9 cellular contexts compared by ENCODE assay signal in genomic region chr12:74890237-74890599, GRCh38.
DNase-seq lines count a peak whose midpoint lies in the region; ATAC-seq lines count a peak whose summit lies in the region.
"Had no signal": no experiment of that assay in that cellular context is flagged by ENCODE, and none has a peak within 500 bp of the region (broad histone marks: within the 10 kb centered on the region; RNA-seq: fewer than 3 reads in every experiment).

No MANE protein-coding gene starts in this region.

- H3K9me3 Mint-ChIP-seq in activated CD4-positive, alpha-beta memory T cell treated with anti-CD3 and anti-CD28 coated beads, Interleukin-2, amount 10 ng/mL, durations not matched to agents 7 days and 5 days: peaks cover 5% of the 10 kb centered on the region

- H3K4me3 Mint-ChIP-seq in activated CD4-positive, alpha-beta memory T cell treated with anti-CD3 and anti-CD28 coated beads, Interleukin-2, amount 10 ng/mL, durations not matched to agents 7 days and 5 days: no peak overlapping the region
- H3K4me3 Mint-ChIP-seq: natural killer cell treated with Interleukin-12 subunit alpha and Interleukin-12 subunit beta and Interleukin-15 and Interleukin-18, amount 100 ng/mL, for 72 hours had no signal

- H3K27me3 Mint-ChIP-seq in activated CD4-positive, alpha-beta memory T cell treated with anti-CD3 and anti-CD28 coated beads, Interleukin-2, amount 10 ng/mL, durations not matched to agents 7 days and 5 days: no peaks in the 10 kb centered on the region
- H3K27me3 Mint-ChIP-seq: natural killer cell treated with Interleukin-12 subunit alpha and Interleukin-12 subunit beta and Interleukin-15 and Interleukin-18, amount 100 ng/mL, for 72 hours had no signal

- no peaks in the 10 kb centered on the region for H3K36me3 Mint-ChIP-seq in activated CD4-positive, alpha-beta memory T cell treated with anti-CD3 and anti-CD28 coated beads, Interleukin-2, amount 10 ng/mL, durations not matched to agents 7 days and 5 days (ENCODE audit: low read depth)
- H3K36me3 Mint-ChIP-seq: natural killer cell treated with Interleukin-12 subunit alpha and Interleukin-12 subunit beta and Interleukin-15 and Interleukin-18, amount 100 ng/mL, for 72 hours had no signal

- DNase-seq in ELR (ENCODE audit: low read depth) (peak; percentile 98), kidney tubule cell (ENCODE audit: low spot score) (peak; percentile 90), midbrain (lab: John Stamatoyannopoulos, UW) (no peak), NCI-H526 treated with DMSO at 0.1 percent for 48 hours (lab: John Stamatoyannopoulos, UW) (no peak), sciatic nerve (ENCODE audit: low spot score) (no peak)
- DNase-seq in activated CD4-positive, alpha-beta memory T cell treated with anti-CD3 and anti-CD28 coated beads, Interleukin-2, amount 10 ng/mL, durations not matched to agents 7 days and 5 days: peak; percentile 21

- peak overlapping the region; percentile 68 for H3K27ac Mint-ChIP-seq in activated CD4-positive, alpha-beta memory T cell treated with anti-CD3 and anti-CD28 coated beads, Interleukin-2, amount 10 ng/mL, durations not matched to agents 7 days and 5 days
- H3K27ac Mint-ChIP-seq: natural killer cell treated with Interleukin-12 subunit alpha and Interleukin-12 subunit beta and Interleukin-15 and Interleukin-18, amount 100 ng/mL, for 72 hours had no signal

- ATAC-seq in GM21360 (IDR thresholded peaks at IDR 0.05; ENCODE audit: unreplicated experiment) (peak; percentile 98), HG03460 (IDR thresholded peaks at IDR 0.05; ENCODE audit: unreplicated experiment) (peak; percentile 93), sciatic nerve (no peak)

- CTCF ChIA-PET in activated CD4-positive, alpha-beta memory T cell treated with anti-CD3 and anti-CD28 coated beads, Interleukin-2, amount 10 ng/mL, durations not matched to agents 7 days and 5 days (lab: Charles Lee): no interaction called here

- POLR2A ChIA-PET in activated CD4-positive, alpha-beta memory T cell treated with anti-CD3 and anti-CD28 coated beads, Interleukin-2, amount 10 ng/mL, durations not matched to agents 7 days and 5 days (lab: Charles Lee): no interaction called here

- peaks cover 27% of the 10 kb centered on the region for H3K4me1 Mint-ChIP-seq in activated CD4-positive, alpha-beta memory T cell treated with anti-CD3 and anti-CD28 coated beads, Interleukin-2, amount 10 ng/mL, durations not matched to agents 7 days and 5 days

- intact Hi-C loops in sciatic nerve (cut with DNase I): no loop called here

Comparison
In these comparisons a context has a peak if more than half of its experiments do, and no peak if none do; other contexts are left out.
1. DNase-seq: peak in ELR (single experiment), activated CD4-positive, alpha-beta memory T cell treated with anti-CD3 and anti-CD28 coated beads, Interleukin-2, amount 10 ng/mL, durations not matched to agents 7 days and 5 days (single experiment) and kidney tubule cell (single experiment); none in midbrain (single experiment), NCI-H526 treated with DMSO at 0.1 percent for 48 hours (single experiment) and sciatic nerve (single experiment).